1 cellular context compared by ENCODE assay signal in the genomic region with DNA sequence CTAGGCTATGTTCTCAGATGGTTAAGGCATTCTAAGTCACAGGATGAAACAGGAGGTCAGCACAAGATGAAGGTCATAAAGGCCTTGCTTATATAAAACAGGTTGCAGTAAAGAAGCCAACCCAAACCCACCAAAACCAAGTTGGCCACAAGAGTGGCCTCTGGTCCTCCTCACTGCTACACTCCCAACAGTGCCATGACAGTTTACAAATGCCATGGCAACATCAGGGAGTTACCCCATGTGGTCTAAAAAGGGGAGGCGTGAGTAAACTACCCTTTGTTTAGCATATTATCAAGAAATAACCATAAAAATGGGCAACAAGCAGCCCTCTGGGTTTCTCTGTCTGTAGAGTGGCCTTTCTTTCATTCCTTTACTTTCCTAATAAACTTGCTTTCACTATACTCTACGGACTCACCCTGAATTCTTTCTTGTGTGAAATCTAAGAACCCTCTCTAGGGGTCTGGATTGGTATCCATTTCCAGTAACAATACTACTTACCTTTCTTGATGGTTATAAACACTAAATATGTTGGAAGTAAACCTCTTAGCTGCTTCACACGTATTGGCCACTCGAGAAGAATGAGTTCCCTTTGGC.
TF ChIP-seq lines count a peak whose summit lies in the region.

No MANE protein-coding gene starts in this region.

TF ChIP-seq in GM23338, 12 proteins besides CTCF, POLR2A, EP300 and RAD21:
- TF ChIP-seq, protein P1, sequence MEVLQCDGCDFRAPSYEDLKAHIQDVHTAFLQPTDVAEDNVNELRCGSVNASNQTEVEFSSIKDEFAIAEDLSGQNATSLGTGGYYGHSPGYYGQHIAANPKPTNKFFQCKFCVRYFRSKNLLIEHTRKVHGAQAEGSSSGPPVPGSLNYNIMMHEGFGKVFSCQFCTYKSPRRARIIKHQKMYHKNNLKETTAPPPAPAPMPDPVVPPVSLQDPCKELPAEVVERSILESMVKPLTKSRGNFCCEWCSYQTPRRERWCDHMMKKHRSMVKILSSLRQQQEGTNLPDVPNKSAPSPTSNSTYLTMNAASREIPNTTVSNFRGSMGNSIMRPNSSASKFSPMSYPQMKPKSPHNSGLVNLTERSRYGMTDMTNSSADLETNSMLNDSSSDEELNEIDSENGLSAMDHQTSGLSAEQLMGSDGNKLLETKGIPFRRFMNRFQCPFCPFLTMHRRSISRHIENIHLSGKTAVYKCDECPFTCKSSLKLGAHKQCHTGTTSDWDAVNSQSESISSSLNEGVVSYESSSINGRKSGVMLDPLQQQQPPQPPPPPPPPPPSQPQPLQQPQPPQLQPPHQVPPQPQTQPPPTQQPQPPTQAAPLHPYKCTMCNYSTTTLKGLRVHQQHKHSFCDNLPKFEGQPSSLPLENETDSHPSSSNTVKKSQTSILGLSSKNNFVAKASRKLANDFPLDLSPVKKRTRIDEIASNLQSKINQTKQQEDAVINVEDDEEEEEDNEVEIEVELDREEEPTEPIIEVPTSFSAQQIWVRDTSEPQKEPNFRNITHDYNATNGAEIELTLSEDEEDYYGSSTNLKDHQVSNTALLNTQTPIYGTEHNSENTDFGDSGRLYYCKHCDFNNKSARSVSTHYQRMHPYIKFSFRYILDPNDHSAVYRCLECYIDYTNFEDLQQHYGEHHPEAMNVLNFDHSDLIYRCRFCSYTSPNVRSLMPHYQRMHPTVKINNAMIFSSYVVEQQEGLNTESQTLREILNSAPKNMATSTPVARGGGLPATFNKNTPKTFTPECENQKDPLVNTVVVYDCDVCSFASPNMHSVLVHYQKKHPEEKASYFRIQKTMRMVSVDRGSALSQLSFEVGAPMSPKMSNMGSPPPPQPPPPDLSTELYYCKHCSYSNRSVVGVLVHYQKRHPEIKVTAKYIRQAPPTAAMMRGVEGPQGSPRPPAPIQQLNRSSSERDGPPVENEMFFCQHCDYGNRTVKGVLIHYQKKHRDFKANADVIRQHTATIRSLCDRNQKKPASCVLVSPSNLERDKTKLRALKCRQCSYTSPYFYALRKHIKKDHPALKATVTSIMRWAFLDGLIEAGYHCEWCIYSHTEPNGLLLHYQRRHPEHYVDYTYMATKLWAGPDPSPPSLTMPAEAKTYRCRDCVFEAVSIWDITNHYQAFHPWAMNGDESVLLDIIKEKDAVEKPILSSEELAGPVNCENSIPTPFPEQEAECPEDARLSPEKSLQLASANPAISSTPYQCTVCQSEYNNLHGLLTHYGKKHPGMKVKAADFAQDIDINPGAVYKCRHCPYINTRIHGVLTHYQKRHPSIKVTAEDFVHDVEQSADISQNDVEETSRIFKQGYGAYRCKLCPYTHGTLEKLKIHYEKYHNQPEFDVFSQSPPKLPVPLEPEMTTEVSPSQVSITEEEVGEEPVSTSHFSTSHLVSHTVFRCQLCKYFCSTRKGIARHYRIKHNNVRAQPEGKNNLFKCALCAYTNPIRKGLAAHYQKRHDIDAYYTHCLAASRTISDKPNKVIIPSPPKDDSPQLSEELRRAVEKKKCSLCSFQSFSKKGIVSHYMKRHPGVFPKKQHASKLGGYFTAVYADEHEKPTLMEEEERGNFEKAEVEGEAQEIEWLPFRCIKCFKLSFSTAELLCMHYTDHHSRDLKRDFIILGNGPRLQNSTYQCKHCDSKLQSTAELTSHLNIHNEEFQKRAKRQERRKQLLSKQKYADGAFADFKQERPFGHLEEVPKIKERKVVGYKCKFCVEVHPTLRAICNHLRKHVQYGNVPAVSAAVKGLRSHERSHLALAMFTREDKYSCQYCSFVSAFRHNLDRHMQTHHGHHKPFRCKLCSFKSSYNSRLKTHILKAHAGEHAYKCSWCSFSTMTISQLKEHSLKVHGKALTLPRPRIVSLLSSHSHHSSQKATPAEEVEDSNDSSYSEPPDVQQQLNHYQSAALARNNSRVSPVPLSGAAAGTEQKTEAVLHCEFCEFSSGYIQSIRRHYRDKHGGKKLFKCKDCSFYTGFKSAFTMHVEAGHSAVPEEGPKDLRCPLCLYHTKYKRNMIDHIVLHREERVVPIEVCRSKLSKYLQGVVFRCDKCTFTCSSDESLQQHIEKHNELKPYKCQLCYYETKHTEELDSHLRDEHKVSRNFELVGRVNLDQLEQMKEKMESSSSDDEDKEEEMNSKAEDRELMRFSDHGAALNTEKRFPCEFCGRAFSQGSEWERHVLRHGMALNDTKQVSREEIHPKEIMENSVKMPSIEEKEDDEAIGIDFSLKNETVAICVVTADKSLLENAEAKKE (CRISPR knock-in tag; IDR thresholded peaks at IDR 0.05): no peak
- TF ChIP-seq STAT1 (IDR thresholded peaks at IDR 0.05; ENCODE audit: unreplicated experiment) (no peak), CREB1 (CRISPR knock-in tag; IDR thresholded peaks at IDR 0.05; ENCODE audit: low read depth) (no peak), ZNF114 (CRISPR knock-in tag; IDR thresholded peaks at IDR 0.05) (no peak), ETS1 (IDR thresholded peaks at IDR 0.05) (no peak), NANOG (IDR thresholded peaks at IDR 0.05; ENCODE audit: borderline replicate concordance) (no peak), EZH2 (IDR thresholded peaks at IDR 0.05; ENCODE audit: low read depth, unreplicated experiment) (no peak), ZNF331 (CRISPR knock-in tag; IDR thresholded peaks at IDR 0.05; ENCODE audit: low read depth) (no peak), EZH2phosphoT487 (IDR thresholded peaks at IDR 0.05; ENCODE audit: unreplicated experiment) (no peak)
